ENCODE assay signal across 8 cellular contexts in genomic region chr17:64025732-64026294, GRCh38.
DNase-seq lines count a peak whose midpoint lies in the region; ATAC-seq lines count a peak whose summit lies in the region.

No MANE protein-coding gene starts in this region.

- intact Hi-C loops in dendritic cell treated with granulocyte-macrophage colony-stimulating factor and Interleukin-4, amounts not matched to agents 40 ng/mL and 50 ng/mL, for 4 days (cut with micrococcal nuclease): loop anchor here (1.0 to 2.0 kb wide), 3 partner anchors 107 to 113 kb away; no protein-coding TSS in a partner anchor

- no peaks in the 10 kb centered on the region for H3K36me3 Mint-ChIP-seq in dendritic cell treated with granulocyte-macrophage colony-stimulating factor and Interleukin-4, amounts not matched to agents 40 ng/mL and 50 ng/mL, for 4 days (ENCODE audit: low read depth)

- peak overlapping the region; percentile 71 for H3K4me3 Mint-ChIP-seq in dendritic cell treated with granulocyte-macrophage colony-stimulating factor and Interleukin-4, amounts not matched to agents 40 ng/mL and 50 ng/mL, for 4 days

- peak overlapping the region; percentile 23 for H3K27ac Mint-ChIP-seq in dendritic cell treated with granulocyte-macrophage colony-stimulating factor and Interleukin-4, amounts not matched to agents 40 ng/mL and 50 ng/mL, for 4 days

- H3K9me3 Mint-ChIP-seq in dendritic cell treated with granulocyte-macrophage colony-stimulating factor and Interleukin-4, amounts not matched to agents 40 ng/mL and 50 ng/mL, for 4 days: no peaks in the 10 kb centered on the region

- DNase-seq in NCI-H69 (lab: John Stamatoyannopoulos, UW) (peak; percentile 89), medulla oblongata (ENCODE audit: extremely low spot score) (peak; percentile 68)
- peak; percentile 92 for DNase-seq in activated CD4-positive, alpha-beta T cell treated with anti-CD3 and anti-CD28 coated beads for 48 hours
- DNase-seq in stimulated activated CD8-positive, alpha-beta memory T cell treated with anti-CD3 and anti-CD28 coated beads, Interleukin-12 subunit alpha, Interleukin-12 subunit beta, amount 100 ng/mL, for 24 hours (ENCODE audit: extremely low read depth): peak; percentile 66

- H3K4me1 Mint-ChIP-seq in dendritic cell treated with granulocyte-macrophage colony-stimulating factor and Interleukin-4, amounts not matched to agents 40 ng/mL and 50 ng/mL, for 4 days (ENCODE audit: low read depth): peaks cover 17% of the 10 kb centered on the region

- peaks cover 5% of the 10 kb centered on the region for H3K27me3 Mint-ChIP-seq in dendritic cell treated with granulocyte-macrophage colony-stimulating factor and Interleukin-4, amounts not matched to agents 40 ng/mL and 50 ng/mL, for 4 days

- ATAC-seq in GM18502 (IDR thresholded peaks at IDR 0.05; ENCODE audit: poor library complexity, unreplicated experiment) (peak; percentile 66), HG03442 (IDR thresholded peaks at IDR 0.05; ENCODE audit: unreplicated experiment) (peak; percentile 75), HG03196 (IDR thresholded peaks at IDR 0.05; ENCODE audit: unreplicated experiment) (no peak)
